1 cellular context compared by ENCODE assay signal in the genomic region with DNA sequence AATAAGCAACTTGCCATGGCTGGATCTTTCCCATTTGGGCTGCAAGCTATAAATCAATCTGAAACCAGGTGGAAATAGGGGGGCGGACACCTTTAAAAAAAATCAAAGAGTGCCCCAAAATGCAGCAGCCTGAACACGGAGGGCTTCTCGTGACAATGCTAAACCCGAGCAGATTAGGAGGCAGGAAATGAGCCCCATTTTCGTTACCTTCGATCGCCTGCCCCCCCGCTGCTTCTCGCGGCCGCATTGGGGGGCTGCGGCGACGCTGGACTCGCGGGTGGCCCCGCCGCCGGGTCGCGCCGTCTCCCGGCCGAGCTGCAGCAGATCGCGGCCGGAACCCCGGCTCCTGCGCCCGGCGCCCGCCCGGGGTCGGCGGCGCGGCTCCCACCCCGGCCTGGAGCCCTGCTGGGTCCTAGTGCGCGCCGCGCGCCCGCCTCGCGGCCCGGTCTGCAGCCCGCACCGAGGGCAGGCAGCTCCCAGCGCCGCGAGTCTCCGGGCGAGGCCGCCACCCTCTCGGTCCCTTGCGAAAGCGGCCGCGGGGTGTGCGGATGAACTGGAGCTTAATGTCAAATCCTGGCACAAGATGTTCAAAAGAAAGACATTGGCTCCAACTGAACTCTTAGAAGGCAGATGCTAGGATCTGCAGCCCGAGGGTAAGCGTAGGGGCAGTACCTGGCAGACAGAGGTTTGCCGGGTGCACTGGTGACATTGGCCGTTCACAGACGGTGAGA.
A peak's percentile ranks its signal among the peaks of the same experiment; 100 is the strongest.
TF ChIP-seq lines count a peak whose summit lies in the region.

No MANE protein-coding gene starts in this region.

TF ChIP-seq in WTC11, 78 proteins besides CTCF, POLR2A, EP300 and RAD21 (continued from another document and continues in another):
- TF ChIP-seq, protein P1, sequence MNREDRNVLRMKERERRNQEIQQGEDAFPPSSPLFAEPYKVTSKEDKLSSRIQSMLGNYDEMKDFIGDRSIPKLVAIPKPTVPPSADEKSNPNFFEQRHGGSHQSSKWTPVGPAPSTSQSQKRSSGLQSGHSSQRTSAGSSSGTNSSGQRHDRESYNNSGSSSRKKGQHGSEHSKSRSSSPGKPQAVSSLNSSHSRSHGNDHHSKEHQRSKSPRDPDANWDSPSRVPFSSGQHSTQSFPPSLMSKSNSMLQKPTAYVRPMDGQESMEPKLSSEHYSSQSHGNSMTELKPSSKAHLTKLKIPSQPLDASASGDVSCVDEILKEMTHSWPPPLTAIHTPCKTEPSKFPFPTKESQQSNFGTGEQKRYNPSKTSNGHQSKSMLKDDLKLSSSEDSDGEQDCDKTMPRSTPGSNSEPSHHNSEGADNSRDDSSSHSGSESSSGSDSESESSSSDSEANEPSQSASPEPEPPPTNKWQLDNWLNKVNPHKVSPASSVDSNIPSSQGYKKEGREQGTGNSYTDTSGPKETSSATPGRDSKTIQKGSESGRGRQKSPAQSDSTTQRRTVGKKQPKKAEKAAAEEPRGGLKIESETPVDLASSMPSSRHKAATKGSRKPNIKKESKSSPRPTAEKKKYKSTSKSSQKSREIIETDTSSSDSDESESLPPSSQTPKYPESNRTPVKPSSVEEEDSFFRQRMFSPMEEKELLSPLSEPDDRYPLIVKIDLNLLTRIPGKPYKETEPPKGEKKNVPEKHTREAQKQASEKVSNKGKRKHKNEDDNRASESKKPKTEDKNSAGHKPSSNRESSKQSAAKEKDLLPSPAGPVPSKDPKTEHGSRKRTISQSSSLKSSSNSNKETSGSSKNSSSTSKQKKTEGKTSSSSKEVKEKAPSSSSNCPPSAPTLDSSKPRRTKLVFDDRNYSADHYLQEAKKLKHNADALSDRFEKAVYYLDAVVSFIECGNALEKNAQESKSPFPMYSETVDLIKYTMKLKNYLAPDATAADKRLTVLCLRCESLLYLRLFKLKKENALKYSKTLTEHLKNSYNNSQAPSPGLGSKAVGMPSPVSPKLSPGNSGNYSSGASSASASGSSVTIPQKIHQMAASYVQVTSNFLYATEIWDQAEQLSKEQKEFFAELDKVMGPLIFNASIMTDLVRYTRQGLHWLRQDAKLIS (CRISPR knock-in tag; IDR thresholded peaks at IDR 0.05; ENCODE audit: borderline replicate concordance): no peak
- TF ChIP-seq, protein P2, sequence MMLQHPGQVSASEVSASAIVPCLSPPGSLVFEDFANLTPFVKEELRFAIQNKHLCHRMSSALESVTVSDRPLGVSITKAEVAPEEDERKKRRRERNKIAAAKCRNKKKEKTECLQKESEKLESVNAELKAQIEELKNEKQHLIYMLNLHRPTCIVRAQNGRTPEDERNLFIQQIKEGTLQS (CRISPR knock-in tag; conservative IDR thresholded peaks at IDR 0.05): no peak
- TF ChIP-seq, protein P3, sequence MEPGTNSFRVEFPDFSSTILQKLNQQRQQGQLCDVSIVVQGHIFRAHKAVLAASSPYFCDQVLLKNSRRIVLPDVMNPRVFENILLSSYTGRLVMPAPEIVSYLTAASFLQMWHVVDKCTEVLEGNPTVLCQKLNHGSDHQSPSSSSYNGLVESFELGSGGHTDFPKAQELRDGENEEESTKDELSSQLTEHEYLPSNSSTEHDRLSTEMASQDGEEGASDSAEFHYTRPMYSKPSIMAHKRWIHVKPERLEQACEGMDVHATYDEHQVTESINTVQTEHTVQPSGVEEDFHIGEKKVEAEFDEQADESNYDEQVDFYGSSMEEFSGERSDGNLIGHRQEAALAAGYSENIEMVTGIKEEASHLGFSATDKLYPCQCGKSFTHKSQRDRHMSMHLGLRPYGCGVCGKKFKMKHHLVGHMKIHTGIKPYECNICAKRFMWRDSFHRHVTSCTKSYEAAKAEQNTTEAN (CRISPR knock-in tag; IDR thresholded peaks at IDR 0.05): no peak
- TF ChIP-seq, protein P4, sequence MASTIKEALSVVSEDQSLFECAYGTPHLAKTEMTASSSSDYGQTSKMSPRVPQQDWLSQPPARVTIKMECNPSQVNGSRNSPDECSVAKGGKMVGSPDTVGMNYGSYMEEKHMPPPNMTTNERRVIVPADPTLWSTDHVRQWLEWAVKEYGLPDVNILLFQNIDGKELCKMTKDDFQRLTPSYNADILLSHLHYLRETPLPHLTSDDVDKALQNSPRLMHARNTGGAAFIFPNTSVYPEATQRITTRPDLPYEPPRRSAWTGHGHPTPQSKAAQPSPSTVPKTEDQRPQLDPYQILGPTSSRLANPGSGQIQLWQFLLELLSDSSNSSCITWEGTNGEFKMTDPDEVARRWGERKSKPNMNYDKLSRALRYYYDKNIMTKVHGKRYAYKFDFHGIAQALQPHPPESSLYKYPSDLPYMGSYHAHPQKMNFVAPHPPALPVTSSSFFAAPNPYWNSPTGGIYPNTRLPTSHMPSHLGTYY (CRISPR knock-in tag; IDR thresholded peaks at IDR 0.05): no peak
- TF ChIP-seq PRRX2 (CRISPR knock-in tag; IDR thresholded peaks at IDR 0.05) (peak; percentile 83), ESRRA (CRISPR knock-in tag; IDR thresholded peaks at IDR 0.05; ENCODE audit: borderline replicate concordance) (no peak), MXD4 (CRISPR knock-in tag; IDR thresholded peaks at IDR 0.05; ENCODE audit: borderline replicate concordance) (no peak), TEAD4 (CRISPR knock-in tag; IDR thresholded peaks at IDR 0.05) (no peak), TEAD1 (CRISPR knock-in tag; IDR thresholded peaks at IDR 0.05) (peak; percentile 20; the same call in 1 of the 2 replicates), NFE2L1 (CRISPR knock-in tag; IDR thresholded peaks at IDR 0.05) (no peak; the same call in 1 of the 2 replicates), TP53 (CRISPR knock-in tag; IDR thresholded peaks at IDR 0.05) (peak; percentile 48; the same call in 1 of the 2 replicates), ZNF317 (CRISPR knock-in tag; IDR thresholded peaks at IDR 0.05; ENCODE audit: borderline replicate concordance, low read depth) (no peak), SOX15 (CRISPR knock-in tag; IDR thresholded peaks at IDR 0.05) (no peak), GABPB1 (CRISPR knock-in tag; IDR thresholded peaks at IDR 0.05) (no peak), ATF1 (CRISPR knock-in tag; IDR thresholded peaks at IDR 0.05) (no peak), NFYB (CRISPR knock-in tag; conservative IDR thresholded peaks at IDR 0.05; ENCODE audit: low read depth) (peak; percentile 32; the same call in 1 of the 2 replicates), ZNF396 (CRISPR knock-in tag; IDR thresholded peaks at IDR 0.05; ENCODE audit: borderline replicate concordance) (no peak)
- TF ChIP-seq, protein P5, sequence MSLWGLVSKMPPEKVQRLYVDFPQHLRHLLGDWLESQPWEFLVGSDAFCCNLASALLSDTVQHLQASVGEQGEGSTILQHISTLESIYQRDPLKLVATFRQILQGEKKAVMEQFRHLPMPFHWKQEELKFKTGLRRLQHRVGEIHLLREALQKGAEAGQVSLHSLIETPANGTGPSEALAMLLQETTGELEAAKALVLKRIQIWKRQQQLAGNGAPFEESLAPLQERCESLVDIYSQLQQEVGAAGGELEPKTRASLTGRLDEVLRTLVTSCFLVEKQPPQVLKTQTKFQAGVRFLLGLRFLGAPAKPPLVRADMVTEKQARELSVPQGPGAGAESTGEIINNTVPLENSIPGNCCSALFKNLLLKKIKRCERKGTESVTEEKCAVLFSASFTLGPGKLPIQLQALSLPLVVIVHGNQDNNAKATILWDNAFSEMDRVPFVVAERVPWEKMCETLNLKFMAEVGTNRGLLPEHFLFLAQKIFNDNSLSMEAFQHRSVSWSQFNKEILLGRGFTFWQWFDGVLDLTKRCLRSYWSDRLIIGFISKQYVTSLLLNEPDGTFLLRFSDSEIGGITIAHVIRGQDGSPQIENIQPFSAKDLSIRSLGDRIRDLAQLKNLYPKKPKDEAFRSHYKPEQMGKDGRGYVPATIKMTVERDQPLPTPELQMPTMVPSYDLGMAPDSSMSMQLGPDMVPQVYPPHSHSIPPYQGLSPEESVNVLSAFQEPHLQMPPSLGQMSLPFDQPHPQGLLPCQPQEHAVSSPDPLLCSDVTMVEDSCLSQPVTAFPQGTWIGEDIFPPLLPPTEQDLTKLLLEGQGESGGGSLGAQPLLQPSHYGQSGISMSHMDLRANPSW (CRISPR knock-in tag; conservative IDR thresholded peaks at IDR 0.05; ENCODE audit: low read depth): peak; percentile 59; the same call in 1 of the 2 replicates
- TF ChIP-seq, protein P6, sequence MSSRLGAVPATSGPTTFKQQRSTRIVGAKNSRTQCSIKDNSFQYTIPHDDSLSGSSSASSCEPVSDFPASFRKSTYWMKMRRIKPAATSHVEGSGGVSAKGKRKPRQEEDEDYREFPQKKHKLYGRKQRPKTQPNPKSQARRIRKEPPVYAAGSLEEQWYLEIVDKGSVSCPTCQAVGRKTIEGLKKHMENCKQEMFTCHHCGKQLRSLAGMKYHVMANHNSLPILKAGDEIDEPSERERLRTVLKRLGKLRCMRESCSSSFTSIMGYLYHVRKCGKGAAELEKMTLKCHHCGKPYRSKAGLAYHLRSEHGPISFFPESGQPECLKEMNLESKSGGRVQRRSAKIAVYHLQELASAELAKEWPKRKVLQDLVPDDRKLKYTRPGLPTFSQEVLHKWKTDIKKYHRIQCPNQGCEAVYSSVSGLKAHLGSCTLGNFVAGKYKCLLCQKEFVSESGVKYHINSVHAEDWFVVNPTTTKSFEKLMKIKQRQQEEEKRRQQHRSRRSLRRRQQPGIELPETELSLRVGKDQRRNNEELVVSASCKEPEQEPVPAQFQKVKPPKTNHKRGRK (CRISPR knock-in tag; IDR thresholded peaks at IDR 0.05; ENCODE audit: borderline replicate concordance): no peak
- TF ChIP-seq, protein P7, sequence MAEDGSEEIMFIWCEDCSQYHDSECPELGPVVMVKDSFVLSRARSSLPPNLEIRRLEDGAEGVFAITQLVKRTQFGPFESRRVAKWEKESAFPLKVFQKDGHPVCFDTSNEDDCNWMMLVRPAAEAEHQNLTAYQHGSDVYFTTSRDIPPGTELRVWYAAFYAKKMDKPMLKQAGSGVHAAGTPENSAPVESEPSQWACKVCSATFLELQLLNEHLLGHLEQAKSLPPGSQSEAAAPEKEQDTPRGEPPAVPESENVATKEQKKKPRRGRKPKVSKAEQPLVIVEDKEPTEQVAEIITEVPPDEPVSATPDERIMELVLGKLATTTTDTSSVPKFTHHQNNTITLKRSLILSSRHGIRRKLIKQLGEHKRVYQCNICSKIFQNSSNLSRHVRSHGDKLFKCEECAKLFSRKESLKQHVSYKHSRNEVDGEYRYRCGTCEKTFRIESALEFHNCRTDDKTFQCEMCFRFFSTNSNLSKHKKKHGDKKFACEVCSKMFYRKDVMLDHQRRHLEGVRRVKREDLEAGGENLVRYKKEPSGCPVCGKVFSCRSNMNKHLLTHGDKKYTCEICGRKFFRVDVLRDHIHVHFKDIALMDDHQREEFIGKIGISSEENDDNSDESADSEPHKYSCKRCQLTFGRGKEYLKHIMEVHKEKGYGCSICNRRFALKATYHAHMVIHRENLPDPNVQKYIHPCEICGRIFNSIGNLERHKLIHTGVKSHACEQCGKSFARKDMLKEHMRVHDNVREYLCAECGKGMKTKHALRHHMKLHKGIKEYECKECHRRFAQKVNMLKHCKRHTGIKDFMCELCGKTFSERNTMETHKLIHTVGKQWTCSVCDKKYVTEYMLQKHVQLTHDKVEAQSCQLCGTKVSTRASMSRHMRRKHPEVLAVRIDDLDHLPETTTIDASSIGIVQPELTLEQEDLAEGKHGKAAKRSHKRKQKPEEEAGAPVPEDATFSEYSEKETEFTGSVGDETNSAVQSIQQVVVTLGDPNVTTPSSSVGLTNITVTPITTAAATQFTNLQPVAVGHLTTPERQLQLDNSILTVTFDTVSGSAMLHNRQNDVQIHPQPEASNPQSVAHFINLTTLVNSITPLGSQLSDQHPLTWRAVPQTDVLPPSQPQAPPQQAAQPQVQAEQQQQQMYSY (CRISPR knock-in tag; IDR thresholded peaks at IDR 0.05): 0 out of 2 replicates have a peak, but pooled peaks have one; percentile 21
- TF ChIP-seq, protein P8, sequence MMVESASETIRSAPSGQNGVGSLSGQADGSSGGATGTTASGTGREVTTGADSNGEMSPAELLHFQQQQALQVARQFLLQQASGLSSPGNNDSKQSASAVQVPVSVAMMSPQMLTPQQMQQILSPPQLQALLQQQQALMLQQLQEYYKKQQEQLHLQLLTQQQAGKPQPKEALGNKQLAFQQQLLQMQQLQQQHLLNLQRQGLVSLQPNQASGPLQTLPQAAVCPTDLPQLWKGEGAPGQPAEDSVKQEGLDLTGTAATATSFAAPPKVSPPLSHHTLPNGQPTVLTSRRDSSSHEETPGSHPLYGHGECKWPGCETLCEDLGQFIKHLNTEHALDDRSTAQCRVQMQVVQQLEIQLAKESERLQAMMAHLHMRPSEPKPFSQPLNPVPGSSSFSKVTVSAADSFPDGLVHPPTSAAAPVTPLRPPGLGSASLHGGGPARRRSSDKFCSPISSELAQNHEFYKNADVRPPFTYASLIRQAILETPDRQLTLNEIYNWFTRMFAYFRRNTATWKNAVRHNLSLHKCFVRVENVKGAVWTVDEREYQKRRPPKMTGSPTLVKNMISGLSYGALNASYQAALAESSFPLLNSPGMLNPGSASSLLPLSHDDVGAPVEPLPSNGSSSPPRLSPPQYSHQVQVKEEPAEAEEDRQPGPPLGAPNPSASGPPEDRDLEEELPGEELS (CRISPR knock-in tag; IDR thresholded peaks at IDR 0.05): peak; percentile 88; the same call in 1 of the 2 replicates
- TF ChIP-seq, protein P9, sequence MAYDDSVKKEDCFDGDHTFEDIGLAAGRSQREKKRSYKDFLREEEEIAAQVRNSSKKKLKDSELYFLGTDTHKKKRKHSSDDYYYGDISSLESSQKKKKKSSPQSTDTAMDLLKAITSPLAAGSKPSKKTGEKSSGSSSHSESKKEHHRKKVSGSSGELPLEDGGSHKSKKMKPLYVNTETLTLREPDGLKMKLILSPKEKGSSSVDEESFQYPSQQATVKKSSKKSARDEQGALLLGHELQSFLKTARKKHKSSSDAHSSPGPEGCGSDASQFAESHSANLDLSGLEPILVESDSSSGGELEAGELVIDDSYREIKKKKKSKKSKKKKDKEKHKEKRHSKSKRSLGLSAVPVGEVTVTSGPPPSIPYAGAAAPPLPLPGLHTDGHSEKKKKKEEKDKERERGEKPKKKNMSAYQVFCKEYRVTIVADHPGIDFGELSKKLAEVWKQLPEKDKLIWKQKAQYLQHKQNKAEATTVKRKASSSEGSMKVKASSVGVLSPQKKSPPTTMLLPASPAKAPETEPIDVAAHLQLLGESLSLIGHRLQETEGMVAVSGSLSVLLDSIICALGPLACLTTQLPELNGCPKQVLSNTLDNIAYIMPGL (CRISPR knock-in tag; IDR thresholded peaks at IDR 0.05): no peak
- TF ChIP-seq, protein P10, sequence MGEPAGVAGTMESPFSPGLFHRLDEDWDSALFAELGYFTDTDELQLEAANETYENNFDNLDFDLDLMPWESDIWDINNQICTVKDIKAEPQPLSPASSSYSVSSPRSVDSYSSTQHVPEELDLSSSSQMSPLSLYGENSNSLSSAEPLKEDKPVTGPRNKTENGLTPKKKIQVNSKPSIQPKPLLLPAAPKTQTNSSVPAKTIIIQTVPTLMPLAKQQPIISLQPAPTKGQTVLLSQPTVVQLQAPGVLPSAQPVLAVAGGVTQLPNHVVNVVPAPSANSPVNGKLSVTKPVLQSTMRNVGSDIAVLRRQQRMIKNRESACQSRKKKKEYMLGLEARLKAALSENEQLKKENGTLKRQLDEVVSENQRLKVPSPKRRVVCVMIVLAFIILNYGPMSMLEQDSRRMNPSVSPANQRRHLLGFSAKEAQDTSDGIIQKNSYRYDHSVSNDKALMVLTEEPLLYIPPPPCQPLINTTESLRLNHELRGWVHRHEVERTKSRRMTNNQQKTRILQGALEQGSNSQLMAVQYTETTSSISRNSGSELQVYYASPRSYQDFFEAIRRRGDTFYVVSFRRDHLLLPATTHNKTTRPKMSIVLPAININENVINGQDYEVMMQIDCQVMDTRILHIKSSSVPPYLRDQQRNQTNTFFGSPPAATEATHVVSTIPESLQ (CRISPR knock-in tag; IDR thresholded peaks at IDR 0.05): no peak
- TF ChIP-seq, protein P11, sequence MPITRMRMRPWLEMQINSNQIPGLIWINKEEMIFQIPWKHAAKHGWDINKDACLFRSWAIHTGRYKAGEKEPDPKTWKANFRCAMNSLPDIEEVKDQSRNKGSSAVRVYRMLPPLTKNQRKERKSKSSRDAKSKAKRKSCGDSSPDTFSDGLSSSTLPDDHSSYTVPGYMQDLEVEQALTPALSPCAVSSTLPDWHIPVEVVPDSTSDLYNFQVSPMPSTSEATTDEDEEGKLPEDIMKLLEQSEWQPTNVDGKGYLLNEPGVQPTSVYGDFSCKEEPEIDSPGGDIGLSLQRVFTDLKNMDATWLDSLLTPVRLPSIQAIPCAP (CRISPR knock-in tag; IDR thresholded peaks at IDR 0.05): 0 out of 2 replicates have a peak, but pooled peaks have one; percentile 48
